11 cellular contexts compared by ENCODE assay signal in genomic region chrX:39891781-39892180, GRCh38.
DNase-seq lines count a peak whose midpoint lies in the region; ATAC-seq and TF ChIP-seq lines count a peak whose summit lies in the region.
"Had no signal": no experiment of that assay in that cellular context is flagged by ENCODE, and none has a peak within 500 bp of the region (broad histone marks: within the 10 kb centered on the region; RNA-seq: fewer than 3 reads in every experiment).

No MANE protein-coding gene starts in this region.

- POLR2A ChIA-PET in activated CD4-positive, alpha-beta memory T cell treated with anti-CD3 and anti-CD28 coated beads, Interleukin-2, amount 10 ng/mL, durations not matched to agents 7 days and 5 days (lab: Charles Lee) = interaction anchor here (0.8 to 1.0 kb wide), 2 partner anchors 31 to 36 kb away, joined by 3 read pairs; no protein-coding TSS in a partner anchor
- POLR2A ChIA-PET in activated CD4-positive, alpha-beta memory T cell treated with anti-CD3 and anti-CD28 coated beads for 36 hours (lab: Charles Lee) = no interaction called here

- H3K36me3 ChIP-seq in mesenchymal stem cell (ENCODE audit: control insufficient read depth in 1 of 2, insufficient read depth in 2 of 2, low read depth in 1 of 2, low read length in 2 of 2) = no peaks in the 10 kb centered on the region
- H3K36me3 ChIP-seq: spleen had no signal

- H2BK12ac ChIP-seq in mesenchymal stem cell (ENCODE audit: low read length in 2 of 2) = no peak overlapping the region

- no peak overlapping the region for H2BK15ac ChIP-seq in mesenchymal stem cell (ENCODE audit: low read depth, poor library complexity, severe bottlenecking)

- H4K91ac ChIP-seq in mesenchymal stem cell (ENCODE audit: low read length) = no peak overlapping the region

- H3K4me3 ChIP-seq in mesenchymal stem cell (ENCODE audit: insufficient read depth in 1 of 2, low read depth in 1 of 2, low read length in 2 of 2) (no peak overlapping the region), foreskin fibroblast (ENCODE audit: low read depth in 1 of 2, low read length in 2 of 2) (no peak overlapping the region)
- H3K4me3 ChIP-seq: spleen had no signal

- H3K4me1 Mint-ChIP-seq in activated CD4-positive, alpha-beta memory T cell treated with anti-CD3 and anti-CD28 coated beads, Interleukin-2, amount 10 ng/mL, durations not matched to agents 7 days and 5 days = peaks cover 14% of the 10 kb centered on the region
- H3K4me1 Mint-ChIP-seq in activated CD4-positive, alpha-beta memory T cell treated with anti-CD3 and anti-CD28 coated beads for 36 hours (ENCODE audit: low read depth) = peaks cover 19% of the 10 kb centered on the region
- H3K4me1 Mint-ChIP-seq: endodermal cell had no signal

- WGBS in mesenchymal stem cell = 96% methylated on average over 3 of the region's 3 CpGs

- H2AFZ ChIP-seq in mesenchymal stem cell (ENCODE audit: low read depth, low read length) = no peak overlapping the region

- H3K9ac ChIP-seq in mesenchymal stem cell (ENCODE audit: low read length) = no peak overlapping the region

- H3K4me3 Mint-ChIP-seq in activated CD4-positive, alpha-beta memory T cell treated with anti-CD3 and anti-CD28 coated beads, Interleukin-2, amount 10 ng/mL, durations not matched to agents 7 days and 5 days = no peak overlapping the region
- no peak overlapping the region for H3K4me3 Mint-ChIP-seq in activated CD4-positive, alpha-beta memory T cell treated with anti-CD3 and anti-CD28 coated beads for 36 hours
- H3K4me3 Mint-ChIP-seq: endodermal cell had no signal

- H3K27me3 ChIP-seq in mesenchymal stem cell (ENCODE audit: control insufficient read depth in 1 of 2, insufficient read depth in 1 of 2, low read length in 2 of 2) = peaks cover 0 to 49% of the 10 kb centered on the region in 2 experiments
- H3K27me3 ChIP-seq: spleen had no signal

- H2AK5ac ChIP-seq in mesenchymal stem cell (ENCODE audit: low read length, severe bottlenecking) = no peak overlapping the region

- intact Hi-C loops in activated CD4-positive, alpha-beta memory T cell treated with anti-CD3 and anti-CD28 coated beads for 36 hours (cut with micrococcal nuclease) = no loop called here
- intact Hi-C loops in posterior vena cava (cut with DNase I) = no loop called here

- no peak overlapping the region for H3K4ac ChIP-seq in mesenchymal stem cell (ENCODE audit: low read depth in 1 of 2, low read length in 2 of 2)

- H3K18ac ChIP-seq in mesenchymal stem cell (ENCODE audit: low read depth in 1 of 2, low read length in 2 of 2) = no peak overlapping the region

- no peak for DNase-seq in activated CD4-positive, alpha-beta memory T cell treated with anti-CD3 and anti-CD28 coated beads, Interleukin-2, amount 10 ng/mL, durations not matched to agents 7 days and 5 days
- DNase-seq in activated CD4-positive, alpha-beta memory T cell treated with anti-CD3 and anti-CD28 coated beads for 36 hours = no peak
- DNase-seq in SKM-1 (lab: John Stamatoyannopoulos, UW; ENCODE audit: unreplicated experiment) (peak; percentile 28), posterior vena cava (ENCODE audit: low spot score) (peak; percentile 37), ACHN (no peak), mesenchymal stem cell (no peak), foreskin fibroblast (no peak)
- DNase-seq: amygdala, endodermal cell, spleen had no signal

- H3K9me3 Mint-ChIP-seq in activated CD4-positive, alpha-beta memory T cell treated with anti-CD3 and anti-CD28 coated beads, Interleukin-2, amount 10 ng/mL, durations not matched to agents 7 days and 5 days = no peaks in the 10 kb centered on the region
- no peaks in the 10 kb centered on the region for H3K9me3 Mint-ChIP-seq in activated CD4-positive, alpha-beta memory T cell treated with anti-CD3 and anti-CD28 coated beads for 36 hours

- CTCF ChIA-PET in activated CD4-positive, alpha-beta memory T cell treated with anti-CD3 and anti-CD28 coated beads, Interleukin-2, amount 10 ng/mL, durations not matched to agents 7 days and 5 days (lab: Charles Lee) = no interaction called here
- CTCF ChIA-PET in activated CD4-positive, alpha-beta memory T cell treated with anti-CD3 and anti-CD28 coated beads for 36 hours (lab: Charles Lee) = no interaction called here

- no peaks in the 10 kb centered on the region for H3K27me3 Mint-ChIP-seq in activated CD4-positive, alpha-beta memory T cell treated with anti-CD3 and anti-CD28 coated beads, Interleukin-2, amount 10 ng/mL, durations not matched to agents 7 days and 5 days
- no peaks in the 10 kb centered on the region for H3K27me3 Mint-ChIP-seq in activated CD4-positive, alpha-beta memory T cell treated with anti-CD3 and anti-CD28 coated beads for 36 hours

- no peak overlapping the region for H3K27ac ChIP-seq in mesenchymal stem cell (ENCODE audit: low read length, poor library complexity, severe bottlenecking)

- no peak overlapping the region for H3K14ac ChIP-seq in mesenchymal stem cell (ENCODE audit: low read length in 2 of 2)

- H3K36me3 Mint-ChIP-seq in activated CD4-positive, alpha-beta memory T cell treated with anti-CD3 and anti-CD28 coated beads, Interleukin-2, amount 10 ng/mL, durations not matched to agents 7 days and 5 days (ENCODE audit: low read depth) = no peaks in the 10 kb centered on the region
- no peaks in the 10 kb centered on the region for H3K36me3 Mint-ChIP-seq in activated CD4-positive, alpha-beta memory T cell treated with anti-CD3 and anti-CD28 coated beads for 36 hours

- no peak for TF ChIP-seq CTCF in foreskin fibroblast (IDR thresholded peaks at IDR 0.05; ENCODE audit: low read depth, low read length)

- H3K23ac ChIP-seq in mesenchymal stem cell (ENCODE audit: low read length in 2 of 2) = no peak overlapping the region

- peak; percentile 64 for ATAC-seq in HG03196 (IDR thresholded peaks at IDR 0.05; ENCODE audit: unreplicated experiment)

- H3K79me1 ChIP-seq in mesenchymal stem cell (replicated peaks; ENCODE audit: low read length, poor library complexity, severe bottlenecking) = no peaks in the 10 kb centered on the region

- H3K9me3 ChIP-seq in mesenchymal stem cell (ENCODE audit: control insufficient read depth, low read length) = no peaks in the 10 kb centered on the region
- H3K9me3 ChIP-seq: spleen had no signal

- in situ Hi-C loops in ACHN (cut with HindIII; ENCODE audit: low pct_ligation_motif_present, low pct_unique_long_range_greater_than_20kb, low sequenced_read_pairs) = no loop called here

- H3K4me2 ChIP-seq in mesenchymal stem cell (ENCODE audit: low read length, poor library complexity, severe bottlenecking) = no peak overlapping the region

- H3K4me1 ChIP-seq in mesenchymal stem cell (ENCODE audit: control insufficient read depth, insufficient read depth, low read depth, low read length) = peaks cover 6% of the 10 kb centered on the region

- H3K27ac Mint-ChIP-seq in activated CD4-positive, alpha-beta memory T cell treated with anti-CD3 and anti-CD28 coated beads, Interleukin-2, amount 10 ng/mL, durations not matched to agents 7 days and 5 days = peak overlapping the region; percentile 47
- no peak overlapping the region for H3K27ac Mint-ChIP-seq in activated CD4-positive, alpha-beta memory T cell treated with anti-CD3 and anti-CD28 coated beads for 36 hours
- H3K27ac Mint-ChIP-seq: endodermal cell had no signal

- H2BK5ac ChIP-seq in mesenchymal stem cell (ENCODE audit: low read depth, low read length, poor library complexity, severe bottlenecking) = no peak overlapping the region

- H4K8ac ChIP-seq in mesenchymal stem cell (ENCODE audit: low read length) = no peak overlapping the region

- no peak overlapping the region for H2BK120ac ChIP-seq in mesenchymal stem cell (ENCODE audit: low read depth, low read length)

Comparison
In these comparisons a context has a peak if more than half of its experiments do, and no peak if none do; other contexts are left out.
1. DNase-seq: peak in SKM-1 (single experiment) and posterior vena cava (single experiment); none in activated CD4-positive, alpha-beta memory T cell treated with anti-CD3 and anti-CD28 coated beads, Interleukin-2, amount 10 ng/mL, durations not matched to agents 7 days and 5 days (single experiment), activated CD4-positive, alpha-beta memory T cell treated with anti-CD3 and anti-CD28 coated beads for 36 hours (single experiment), ACHN (single experiment), mesenchymal stem cell (single experiment) and foreskin fibroblast (0 of 2).